21 cellular contexts compared by ENCODE assay signal in the genomic region with DNA sequence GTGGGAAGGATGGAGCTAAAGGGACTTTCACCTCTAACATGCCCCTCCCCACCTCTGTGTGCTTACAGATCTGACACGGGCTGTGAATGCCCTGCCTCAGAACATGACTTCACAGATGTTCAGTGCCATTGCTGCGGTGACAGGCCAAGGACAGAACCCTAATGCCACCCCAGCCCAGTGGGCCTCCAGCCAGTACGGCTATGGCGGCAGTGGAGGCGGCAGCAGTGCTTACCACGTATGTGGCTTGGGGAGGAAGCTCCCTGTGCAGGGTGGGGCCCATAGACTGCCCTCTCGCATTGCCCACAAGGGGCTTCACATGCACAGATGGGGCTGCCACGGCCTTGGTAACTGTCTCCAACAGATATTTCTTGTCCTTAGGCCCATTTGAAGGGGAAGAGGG.
"Had no signal": no experiment of that assay in that cellular context is flagged by ENCODE, and none has a peak within 500 bp of the region (broad histone marks: within the 10 kb centered on the region; RNA-seq: fewer than 3 reads in every experiment).

No MANE protein-coding gene starts in this region.

- H3K27ac ChIP-seq: adrenal gland, breast epithelium, SK-N-MC, WERI-Rb-1 had no signal

- H3K27me3 Mint-ChIP-seq: activated CD4-positive, alpha-beta memory T cell treated with anti-CD3 and anti-CD28 coated beads, Interleukin-2, amount 10 ng/mL, durations not matched to agents 7 days and 5 days; activated CD4-positive, alpha-beta T cell treated with anti-CD3 and anti-CD28 coated beads for 36 hours; activated naive CD8-positive, alpha-beta T cell treated with anti-CD3 and anti-CD28 coated beads, Interleukin-2, amount 10 ng/mL, durations not matched to agents 7 days and 5 days had no signal

- H3K9me3 Mint-ChIP-seq: activated CD4-positive, alpha-beta memory T cell treated with anti-CD3 and anti-CD28 coated beads, Interleukin-2, amount 10 ng/mL, durations not matched to agents 7 days and 5 days; activated naive CD8-positive, alpha-beta T cell treated with anti-CD3 and anti-CD28 coated beads, Interleukin-2, amount 10 ng/mL, durations not matched to agents 7 days and 5 days had no signal

- H3K4me3 ChIP-seq: adrenal gland, breast epithelium, SK-N-MC had no signal

- H3K4me3 Mint-ChIP-seq: activated CD4-positive, alpha-beta memory T cell treated with anti-CD3 and anti-CD28 coated beads, Interleukin-2, amount 10 ng/mL, durations not matched to agents 7 days and 5 days; activated CD4-positive, alpha-beta T cell treated with anti-CD3 and anti-CD28 coated beads for 36 hours; activated naive CD8-positive, alpha-beta T cell treated with anti-CD3 and anti-CD28 coated beads, Interleukin-2, amount 10 ng/mL, durations not matched to agents 7 days and 5 days had no signal

- H3K4me1 Mint-ChIP-seq: activated CD4-positive, alpha-beta memory T cell treated with anti-CD3 and anti-CD28 coated beads, Interleukin-2, amount 10 ng/mL, durations not matched to agents 7 days and 5 days; activated naive CD8-positive, alpha-beta T cell treated with anti-CD3 and anti-CD28 coated beads, Interleukin-2, amount 10 ng/mL, durations not matched to agents 7 days and 5 days had no signal

- H3K27ac Mint-ChIP-seq: activated CD4-positive, alpha-beta memory T cell treated with anti-CD3 and anti-CD28 coated beads, Interleukin-2, amount 10 ng/mL, durations not matched to agents 7 days and 5 days; activated CD4-positive, alpha-beta T cell treated with anti-CD3 and anti-CD28 coated beads for 36 hours; activated naive CD8-positive, alpha-beta T cell treated with anti-CD3 and anti-CD28 coated beads, Interleukin-2, amount 10 ng/mL, durations not matched to agents 7 days and 5 days had no signal

- ATAC-seq: activated CD4-positive, alpha-beta T cell treated with anti-CD3 and anti-CD28 coated beads for 36 hours had no signal

- H3K27me3 ChIP-seq: adrenal gland, breast epithelium had no signal

- DNase-seq: activated CD4-positive, alpha-beta memory T cell treated with anti-CD3 and anti-CD28 coated beads, Interleukin-2, amount 10 ng/mL, durations not matched to agents 7 days and 5 days; activated CD4-positive, alpha-beta T cell treated with anti-CD3 and anti-CD28 coated beads for 36 hours; activated CD4-positive, alpha-beta T cell treated with anti-CD3 and anti-CD28 coated beads, Interleukin-2, amount 50 U/mL, for 1 hour; activated naive CD4-positive, alpha-beta T cell treated with anti-CD3 and anti-CD28 coated beads, Interleukin-2, amount 50 U/mL, for 16 hours; activated naive CD8-positive, alpha-beta T cell treated with anti-CD3 and anti-CD28 coated beads, Interleukin-2, amount 10 ng/mL, durations not matched to agents 7 days and 5 days; activated T-cell treated with anti-CD3 and anti-CD28 coated beads for 4 hours; adrenal gland; aorta; caudate nucleus; Kasumi-1; KBM-7; NCI-H1417; NCI-H1930; NCI-H2171; NCI-H345; NCI-H526 treated with DMSO at 0.1 percent for 48 hours; NCI-H82; T-helper 1 cell; WERI-Rb-1 had no signal
